In the genomic region with DNA sequence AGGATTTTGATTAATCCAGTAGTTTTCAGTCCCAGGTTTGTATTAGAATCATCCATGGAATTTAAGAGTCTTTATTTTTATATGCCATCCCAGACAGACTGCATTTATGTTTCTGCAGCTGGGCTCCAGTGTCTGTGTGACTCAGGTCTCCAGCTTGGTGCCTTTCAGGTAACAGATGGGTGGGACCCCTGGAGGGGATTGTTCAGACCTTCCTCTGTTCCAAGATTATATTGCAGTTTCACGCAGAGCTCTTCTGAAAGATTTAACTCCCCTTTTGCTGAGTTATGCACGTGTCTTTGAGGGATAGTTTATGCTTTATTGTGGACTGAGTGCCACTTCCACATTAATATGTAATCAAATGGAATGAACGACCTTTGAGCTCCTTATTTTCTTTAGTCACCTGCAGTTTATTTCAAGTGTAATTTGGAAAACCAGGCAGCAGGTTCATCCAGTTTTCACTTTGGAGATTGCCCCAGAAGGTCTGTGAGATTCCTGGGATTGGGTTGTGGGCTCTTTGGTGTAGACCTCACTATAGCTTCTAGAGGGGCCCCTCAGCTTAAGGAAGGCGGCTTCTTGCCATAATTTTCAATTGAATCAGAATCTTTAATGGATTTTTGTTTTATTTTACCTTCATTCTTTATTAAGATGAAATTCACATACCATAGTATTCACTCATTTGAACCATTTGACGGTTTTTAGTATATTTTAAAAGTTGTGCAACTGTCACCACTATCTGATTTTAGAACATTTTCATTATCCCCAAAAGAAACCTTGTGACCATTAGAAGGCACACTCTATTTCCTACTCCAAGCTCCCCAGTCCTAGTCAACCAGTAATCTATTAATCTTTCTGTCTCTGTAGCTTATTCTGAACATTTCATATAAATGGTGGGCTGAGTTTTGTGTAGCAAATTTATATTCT, we compare ENCODE assay signal across 18 cellular contexts.
DNase-seq lines count a peak whose midpoint lies in the region; ATAC-seq, FAIRE-seq and TF ChIP-seq lines count a peak whose summit lies in the region.
"Had no signal": no experiment of that assay in that cellular context is flagged by ENCODE, and none has a peak within 500 bp of the region (broad histone marks: within the 10 kb centered on the region; RNA-seq: fewer than 3 reads in every experiment).

No MANE protein-coding gene starts in this region.

- POLR2A ChIA-PET in RWPE1 (lab: Yijun Ruan, JAX; ENCODE audit: low non-redundant PET): interaction anchor here (0.7 kb wide), 1 partner anchor 35 kb away, joined by 6 read pairs; no protein-coding TSS in a partner anchor

- CTCF ChIA-PET in RWPE1 (lab: Yijun Ruan, JAX): interaction anchor here (0.7 kb wide), 1 partner anchor 51 kb away, joined by 3 read pairs; no protein-coding TSS in a partner anchor

- H3K36me3 Mint-ChIP-seq in activated T-cell treated with anti-CD3 and anti-CD28 coated beads, Interleukin-2, amount 50 U/mL, for 24 hours (ENCODE audit: low read depth): no peaks in the 10 kb centered on the region
- H3K36me3 Mint-ChIP-seq: CD4-positive, CD25-positive, alpha-beta regulatory T cell had no signal

- no peaks in the 10 kb centered on the region for H3K9me3 Mint-ChIP-seq in activated T-cell treated with anti-CD3 and anti-CD28 coated beads, Interleukin-2, amount 50 U/mL, for 24 hours
- H3K9me3 Mint-ChIP-seq: CD4-positive, CD25-positive, alpha-beta regulatory T cell; GM23338 had no signal

- ATAC-seq in left lobe of liver: peak; percentile 69
- ATAC-seq in pancreas: peak; percentile 53 to 63 (median 59)
- ATAC-seq in GM19452 (IDR thresholded peaks at IDR 0.05; ENCODE audit: unreplicated experiment): no peak
- no peak for ATAC-seq in HG03135 (IDR thresholded peaks at IDR 0.05; ENCODE audit: unreplicated experiment)
- ATAC-seq: GM23338, Panc1 had no signal

- H3K4me3 ChIP-seq in pancreas: no peak overlapping the region
- H3K4me3 ChIP-seq: GM23338 had no signal

- H3K4me1 Mint-ChIP-seq in activated T-cell treated with anti-CD3 and anti-CD28 coated beads, Interleukin-2, amount 50 U/mL, for 24 hours (ENCODE audit: low read depth): peaks cover 21% of the 10 kb centered on the region

- WGBS in pancreas, 2 donors: 22 to 23% methylated on average over 5 of the region's 5 CpGs

- no peak overlapping the region for H3K27ac Mint-ChIP-seq in activated T-cell treated with anti-CD3 and anti-CD28 coated beads, Interleukin-2, amount 50 U/mL, for 24 hours
- H3K27ac Mint-ChIP-seq: GM23338 had no signal

- H3K27me3 Mint-ChIP-seq in activated T-cell treated with anti-CD3 and anti-CD28 coated beads, Interleukin-2, amount 50 U/mL, for 24 hours: peaks cover 2% of the 10 kb centered on the region

- DNase-seq in HT-29 (ENCODE audit: low spot score) (peak; percentile 66), SW480 (ENCODE audit: low spot score) (peak; percentile 30), left lobe of liver (ENCODE audit: low spot score) (no peak), pancreas (no peak), RWPE1 (ENCODE audit: low spot score) (no peak)
- no peak for DNase-seq in activated T-cell treated with anti-CD3 and anti-CD28 coated beads, Interleukin-2, amount 50 U/mL, for 24 hours
- DNase-seq: activated CD4-positive, alpha-beta T cell treated with anti-CD3 and anti-CD28 coated beads, Interleukin-2, amount 50 U/mL, for 48 hours; CD4-positive, CD25-positive, alpha-beta regulatory T cell; effector CD4-positive, alpha-beta T cell; KBM-7; NCI-H146; occipital lobe; stimulated activated CD8-positive, alpha-beta memory T cell treated with anti-CD3 and anti-CD28 coated beads, Interleukin-4, amount 100 ng/mL, for 48 hours; WERI-Rb-1 had no signal

- H3K36me3 ChIP-seq in pancreas: no peaks in the 10 kb centered on the region

- TF ChIP-seq CTCF in pancreas (IDR thresholded peaks at IDR 0.05): no peak
- TF ChIP-seq CTCF in RWPE1 (conservative IDR thresholded peaks at IDR 0.05; ENCODE audit: low read depth): no peak

- no peaks in the 10 kb centered on the region for H3K27me3 ChIP-seq in pancreas

- FAIRE-seq in pancreas (lab: Jason Lieb, UNC): no peak

- peaks cover 41 to 54% (median 54%) of the 10 kb centered on the region in 3 donors for H3K4me1 ChIP-seq in pancreas

- intact Hi-C loops in pancreas (cut with DNase I): no loop called here

- H3K27ac ChIP-seq in pancreas (peak overlapping the region in 3 of 4 donors; percentile 2 to 70 (median 59)), RWPE1 (no peak overlapping the region)
- H3K27ac ChIP-seq: WERI-Rb-1 had no signal

- H3K4me3 Mint-ChIP-seq in activated T-cell treated with anti-CD3 and anti-CD28 coated beads, Interleukin-2, amount 50 U/mL, for 24 hours: no peak overlapping the region
- H3K4me3 Mint-ChIP-seq: CD4-positive, CD25-positive, alpha-beta regulatory T cell; GM23338 had no signal

- H3K9me3 ChIP-seq in pancreas: no peaks in the 10 kb centered on the region

Comparison
In these comparisons a context has a peak if more than half of its experiments do, and no peak if none do; other contexts are left out.
1. DNase-seq: peak in HT-29 (single experiment) and SW480 (single experiment); none in left lobe of liver (single experiment), pancreas (0 of 6), activated T-cell treated with anti-CD3 and anti-CD28 coated beads, Interleukin-2, amount 50 U/mL, for 24 hours (single experiment) and RWPE1 (single experiment).
2. ATAC-seq: peak in left lobe of liver (single experiment) and pancreas (4 of 4); none in GM19452 (single experiment) and HG03135 (single experiment).